ENCODE assay signal across 1 cellular context in the genomic region with DNA sequence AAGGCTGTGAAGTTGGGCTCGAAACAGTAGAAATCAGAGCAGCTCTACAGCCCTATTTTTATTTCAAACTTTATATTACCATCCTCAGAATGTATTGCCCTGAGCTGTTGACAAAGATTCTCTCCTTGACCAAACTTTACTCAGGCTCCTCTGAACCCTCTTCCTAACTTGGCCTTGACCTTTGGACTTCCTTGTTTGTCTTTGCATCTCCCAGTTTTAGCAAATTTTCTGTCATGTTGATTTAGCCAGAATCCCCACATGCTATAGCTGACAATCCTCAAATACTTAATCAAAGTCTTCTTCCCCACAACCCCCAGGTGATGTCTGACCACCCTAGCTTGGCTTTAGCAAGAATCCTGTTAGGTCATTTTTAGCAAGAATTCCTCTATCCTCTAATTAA.
TF ChIP-seq lines count a peak whose summit lies in the region.

No MANE protein-coding gene starts in this region.

TF ChIP-seq in HepG2, 621 proteins besides CTCF, POLR2A, EP300 and RAD21 (continued from another document and continues in another):
- TF ChIP-seq, protein P1, sequence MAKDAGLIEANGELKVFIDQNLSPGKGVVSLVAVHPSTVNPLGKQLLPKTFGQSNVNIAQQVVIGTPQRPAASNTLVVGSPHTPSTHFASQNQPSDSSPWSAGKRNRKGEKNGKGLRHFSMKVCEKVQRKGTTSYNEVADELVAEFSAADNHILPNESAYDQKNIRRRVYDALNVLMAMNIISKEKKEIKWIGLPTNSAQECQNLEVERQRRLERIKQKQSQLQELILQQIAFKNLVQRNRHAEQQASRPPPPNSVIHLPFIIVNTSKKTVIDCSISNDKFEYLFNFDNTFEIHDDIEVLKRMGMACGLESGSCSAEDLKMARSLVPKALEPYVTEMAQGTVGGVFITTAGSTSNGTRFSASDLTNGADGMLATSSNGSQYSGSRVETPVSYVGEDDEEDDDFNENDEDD (CRISPR knock-in tag; IDR thresholded peaks at IDR 0.05; ENCODE audit: borderline replicate concordance): no peak
- TF ChIP-seq ADNP (CRISPR knock-in tag; IDR thresholded peaks at IDR 0.05): no peak
- TF ChIP-seq, protein P2, sequence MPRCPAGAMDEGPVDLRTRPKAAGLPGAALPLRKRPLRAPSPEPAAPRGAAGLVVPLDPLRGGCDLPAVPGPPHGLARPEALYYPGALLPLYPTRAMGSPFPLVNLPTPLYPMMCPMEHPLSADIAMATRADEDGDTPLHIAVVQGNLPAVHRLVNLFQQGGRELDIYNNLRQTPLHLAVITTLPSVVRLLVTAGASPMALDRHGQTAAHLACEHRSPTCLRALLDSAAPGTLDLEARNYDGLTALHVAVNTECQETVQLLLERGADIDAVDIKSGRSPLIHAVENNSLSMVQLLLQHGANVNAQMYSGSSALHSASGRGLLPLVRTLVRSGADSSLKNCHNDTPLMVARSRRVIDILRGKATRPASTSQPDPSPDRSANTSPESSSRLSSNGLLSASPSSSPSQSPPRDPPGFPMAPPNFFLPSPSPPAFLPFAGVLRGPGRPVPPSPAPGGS (CRISPR knock-in tag; IDR thresholded peaks at IDR 0.05): no peak
- no peak for TF ChIP-seq MED8 (CRISPR knock-in tag; IDR thresholded peaks at IDR 0.05; ENCODE audit: insufficient replicate concordance)
- no peak for TF ChIP-seq KLF6 (CRISPR knock-in tag; IDR thresholded peaks at IDR 0.05)
- TF ChIP-seq, protein P3, sequence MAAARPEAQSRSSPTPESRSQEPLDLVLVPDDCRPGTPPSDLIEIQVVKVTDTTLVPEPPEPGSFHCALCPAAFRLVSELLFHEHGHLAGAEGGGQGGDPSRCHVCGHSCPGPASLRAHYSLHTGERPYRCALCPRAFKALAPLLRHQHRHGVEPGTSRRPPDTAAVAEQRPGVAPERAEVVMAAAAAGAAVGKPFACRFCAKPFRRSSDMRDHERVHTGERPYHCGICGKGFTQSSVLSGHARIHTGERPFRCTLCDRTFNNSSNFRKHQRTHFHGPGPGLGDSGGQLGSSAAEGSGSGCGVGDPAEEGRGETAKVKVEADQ (CRISPR knock-in tag; IDR thresholded peaks at IDR 0.05; ENCODE audit: borderline replicate concordance): no peak
- no peak for TF ChIP-seq ZNF747 (CRISPR knock-in tag; IDR thresholded peaks at IDR 0.05; ENCODE audit: borderline replicate concordance)
- TF ChIP-seq PAWR (CRISPR knock-in tag; IDR thresholded peaks at IDR 0.05; ENCODE audit: borderline replicate concordance): no peak
- TF ChIP-seq CHCHD3 (CRISPR knock-in tag; IDR thresholded peaks at IDR 0.05): no peak
- peak; percentile 66 for TF ChIP-seq HMG20A (CRISPR knock-in tag; IDR thresholded peaks at IDR 0.05; ENCODE audit: borderline replicate concordance)
- peak; percentile 38 for TF ChIP-seq ZMYM4 (CRISPR knock-in tag; IDR thresholded peaks at IDR 0.05)
- TF ChIP-seq MBNL3 (CRISPR knock-in tag; conservative IDR thresholded peaks at IDR 0.05): no peak
- TF ChIP-seq NR2F1 (CRISPR knock-in tag; IDR thresholded peaks at IDR 0.05): peak; percentile 55 to 58; a peak in 3 of 4 replicates
- no peak for TF ChIP-seq ATAD3A (CRISPR knock-in tag; IDR thresholded peaks at IDR 0.05)
- TF ChIP-seq, protein P4, sequence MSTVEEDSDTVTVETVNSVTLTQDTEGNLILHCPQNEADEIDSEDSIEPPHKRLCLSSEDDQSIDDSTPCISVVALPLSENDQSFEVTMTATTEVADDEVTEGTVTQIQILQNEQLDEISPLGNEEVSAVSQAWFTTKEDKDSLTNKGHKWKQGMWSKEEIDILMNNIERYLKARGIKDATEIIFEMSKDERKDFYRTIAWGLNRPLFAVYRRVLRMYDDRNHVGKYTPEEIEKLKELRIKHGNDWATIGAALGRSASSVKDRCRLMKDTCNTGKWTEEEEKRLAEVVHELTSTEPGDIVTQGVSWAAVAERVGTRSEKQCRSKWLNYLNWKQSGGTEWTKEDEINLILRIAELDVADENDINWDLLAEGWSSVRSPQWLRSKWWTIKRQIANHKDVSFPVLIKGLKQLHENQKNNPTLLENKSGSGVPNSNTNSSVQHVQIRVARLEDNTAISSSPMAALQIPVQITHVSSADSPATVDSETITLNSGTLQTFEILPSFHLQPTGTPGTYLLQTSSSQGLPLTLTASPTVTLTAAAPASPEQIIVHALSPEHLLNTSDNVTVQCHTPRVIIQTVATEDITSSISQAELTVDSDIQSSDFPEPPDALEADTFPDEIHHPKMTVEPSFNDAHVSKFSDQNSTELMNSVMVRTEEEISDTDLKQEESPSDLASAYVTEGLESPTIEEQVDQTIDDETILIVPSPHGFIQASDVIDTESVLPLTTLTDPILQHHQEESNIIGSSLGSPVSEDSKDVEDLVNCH (CRISPR knock-in tag; IDR thresholded peaks at IDR 0.05): no peak
- TF ChIP-seq NR2C2 (CRISPR knock-in tag; IDR thresholded peaks at IDR 0.05; ENCODE audit: borderline replicate concordance): peak; percentile 68
- no peak for TF ChIP-seq ELF4 (CRISPR knock-in tag; IDR thresholded peaks at IDR 0.05; ENCODE audit: borderline replicate concordance)
- no peak for TF ChIP-seq RFX3 (CRISPR knock-in tag; IDR thresholded peaks at IDR 0.05)
- no peak for TF ChIP-seq ZNF772 (CRISPR knock-in tag; IDR thresholded peaks at IDR 0.05)
- 0 out of 2 replicates have a peak, but pooled peaks have one; percentile 23 for TF ChIP-seq ZBTB7A (CRISPR knock-in tag; IDR thresholded peaks at IDR 0.05)
- TF ChIP-seq ZNF672 (CRISPR knock-in tag; IDR thresholded peaks at IDR 0.05): no peak
- TF ChIP-seq, protein P5, sequence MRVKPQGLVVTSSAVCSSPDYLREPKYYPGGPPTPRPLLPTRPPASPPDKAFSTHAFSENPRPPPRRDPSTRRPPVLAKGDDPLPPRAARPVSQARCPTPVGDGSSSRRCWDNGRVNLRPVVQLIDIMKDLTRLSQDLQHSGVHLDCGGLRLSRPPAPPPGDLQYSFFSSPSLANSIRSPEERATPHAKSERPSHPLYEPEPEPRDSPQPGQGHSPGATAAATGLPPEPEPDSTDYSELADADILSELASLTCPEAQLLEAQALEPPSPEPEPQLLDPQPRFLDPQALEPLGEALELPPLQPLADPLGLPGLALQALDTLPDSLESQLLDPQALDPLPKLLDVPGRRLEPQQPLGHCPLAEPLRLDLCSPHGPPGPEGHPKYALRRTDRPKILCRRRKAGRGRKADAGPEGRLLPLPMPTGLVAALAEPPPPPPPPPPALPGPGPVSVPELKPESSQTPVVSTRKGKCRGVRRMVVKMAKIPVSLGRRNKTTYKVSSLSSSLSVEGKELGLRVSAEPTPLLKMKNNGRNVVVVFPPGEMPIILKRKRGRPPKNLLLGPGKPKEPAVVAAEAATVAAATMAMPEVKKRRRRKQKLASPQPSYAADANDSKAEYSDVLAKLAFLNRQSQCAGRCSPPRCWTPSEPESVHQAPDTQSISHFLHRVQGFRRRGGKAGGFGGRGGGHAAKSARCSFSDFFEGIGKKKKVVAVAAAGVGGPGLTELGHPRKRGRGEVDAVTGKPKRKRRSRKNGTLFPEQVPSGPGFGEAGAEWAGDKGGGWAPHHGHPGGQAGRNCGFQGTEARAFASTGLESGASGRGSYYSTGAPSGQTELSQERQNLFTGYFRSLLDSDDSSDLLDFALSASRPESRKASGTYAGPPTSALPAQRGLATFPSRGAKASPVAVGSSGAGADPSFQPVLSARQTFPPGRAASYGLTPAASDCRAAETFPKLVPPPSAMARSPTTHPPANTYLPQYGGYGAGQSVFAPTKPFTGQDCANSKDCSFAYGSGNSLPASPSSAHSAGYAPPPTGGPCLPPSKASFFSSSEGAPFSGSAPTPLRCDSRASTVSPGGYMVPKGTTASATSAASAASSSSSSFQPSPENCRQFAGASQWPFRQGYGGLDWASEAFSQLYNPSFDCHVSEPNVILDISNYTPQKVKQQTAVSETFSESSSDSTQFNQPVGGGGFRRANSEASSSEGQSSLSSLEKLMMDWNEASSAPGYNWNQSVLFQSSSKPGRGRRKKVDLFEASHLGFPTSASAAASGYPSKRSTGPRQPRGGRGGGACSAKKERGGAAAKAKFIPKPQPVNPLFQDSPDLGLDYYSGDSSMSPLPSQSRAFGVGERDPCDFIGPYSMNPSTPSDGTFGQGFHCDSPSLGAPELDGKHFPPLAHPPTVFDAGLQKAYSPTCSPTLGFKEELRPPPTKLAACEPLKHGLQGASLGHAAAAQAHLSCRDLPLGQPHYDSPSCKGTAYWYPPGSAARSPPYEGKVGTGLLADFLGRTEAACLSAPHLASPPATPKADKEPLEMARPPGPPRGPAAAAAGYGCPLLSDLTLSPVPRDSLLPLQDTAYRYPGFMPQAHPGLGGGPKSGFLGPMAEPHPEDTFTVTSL (CRISPR knock-in tag; IDR thresholded peaks at IDR 0.05; ENCODE audit: borderline replicate concordance): peak; percentile 79; the same call in 1 of the 2 replicates
- TF ChIP-seq, protein P6, sequence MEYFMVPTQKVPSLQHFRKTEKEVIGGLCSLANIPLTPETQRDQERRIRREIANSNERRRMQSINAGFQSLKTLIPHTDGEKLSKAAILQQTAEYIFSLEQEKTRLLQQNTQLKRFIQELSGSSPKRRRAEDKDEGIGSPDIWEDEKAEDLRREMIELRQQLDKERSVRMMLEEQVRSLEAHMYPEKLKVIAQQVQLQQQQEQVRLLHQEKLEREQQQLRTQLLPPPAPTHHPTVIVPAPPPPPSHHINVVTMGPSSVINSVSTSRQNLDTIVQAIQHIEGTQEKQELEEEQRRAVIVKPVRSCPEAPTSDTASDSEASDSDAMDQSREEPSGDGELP (IDR thresholded peaks at IDR 0.05; ENCODE audit: borderline replicate concordance, low read depth): no peak
- TF ChIP-seq, protein P7, sequence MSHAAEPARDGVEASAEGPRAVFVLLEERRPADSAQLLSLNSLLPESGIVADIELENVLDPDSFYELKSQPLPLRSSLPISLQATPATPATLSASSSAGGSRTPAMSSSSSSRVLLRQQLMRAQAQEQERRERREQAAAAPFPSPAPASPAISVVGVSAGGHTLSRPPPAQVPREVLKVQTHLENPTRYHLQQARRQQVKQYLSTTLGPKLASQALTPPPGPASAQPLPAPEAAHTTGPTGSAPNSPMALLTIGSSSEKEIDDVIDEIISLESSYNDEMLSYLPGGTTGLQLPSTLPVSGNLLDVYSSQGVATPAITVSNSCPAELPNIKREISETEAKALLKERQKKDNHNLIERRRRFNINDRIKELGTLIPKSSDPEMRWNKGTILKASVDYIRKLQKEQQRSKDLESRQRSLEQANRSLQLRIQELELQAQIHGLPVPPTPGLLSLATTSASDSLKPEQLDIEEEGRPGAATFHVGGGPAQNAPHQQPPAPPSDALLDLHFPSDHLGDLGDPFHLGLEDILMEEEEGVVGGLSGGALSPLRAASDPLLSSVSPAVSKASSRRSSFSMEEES (CRISPR knock-in tag; IDR thresholded peaks at IDR 0.05): peak; percentile 14; the same call in 1 of the 2 replicates
- TF ChIP-seq MBD4 (IDR thresholded peaks at IDR 0.05; ENCODE audit: borderline replicate concordance, low read length): no peak
- TF ChIP-seq WIZ (CRISPR knock-in tag; IDR thresholded peaks at IDR 0.05): no peak
- peak; percentile 74 for TF ChIP-seq ZBTB7B (CRISPR knock-in tag; IDR thresholded peaks at IDR 0.05)
- TF ChIP-seq, protein P8, sequence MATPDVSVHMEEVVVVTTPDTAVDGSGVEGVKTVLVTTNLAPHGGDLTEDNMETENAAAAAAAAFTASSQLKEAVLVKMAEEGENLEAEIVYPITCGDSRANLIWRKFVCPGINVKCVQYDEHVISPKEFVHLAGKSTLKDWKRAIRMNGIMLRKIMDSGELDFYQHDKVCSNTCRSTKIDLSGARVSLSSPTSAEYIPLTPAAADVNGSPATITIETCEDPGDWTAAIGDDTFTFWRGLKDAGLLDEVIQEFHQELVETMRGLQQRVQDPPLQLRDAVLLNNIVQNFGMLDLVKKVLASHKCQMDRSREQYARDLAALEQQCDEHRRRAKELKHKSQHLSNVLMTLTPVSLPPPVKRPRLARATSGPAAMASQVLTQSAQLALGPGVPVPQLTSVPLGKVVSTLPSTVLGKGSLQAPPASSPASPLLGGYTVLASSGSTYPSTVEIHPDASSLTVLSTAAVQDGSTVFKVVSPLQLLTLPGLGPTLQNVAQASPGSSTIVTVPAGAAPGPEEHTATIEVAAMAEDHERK (CRISPR knock-in tag; IDR thresholded peaks at IDR 0.05; ENCODE audit: low read depth): no peak
- TF ChIP-seq JUND (CRISPR knock-in tag; IDR thresholded peaks at IDR 0.05): no peak
- TF ChIP-seq NFYB (CRISPR knock-in tag; IDR thresholded peaks at IDR 0.05): no peak
- no peak for TF ChIP-seq ZNF441 (CRISPR knock-in tag; IDR thresholded peaks at IDR 0.05; ENCODE audit: borderline replicate concordance)
- no peak for TF ChIP-seq FOXP1 (IDR thresholded peaks at IDR 0.05)
- TF ChIP-seq FOXP1 (CRISPR knock-in tag; IDR thresholded peaks at IDR 0.05): peak; percentile 70; the same call in 1 of the 2 replicates
- TF ChIP-seq, protein P9, sequence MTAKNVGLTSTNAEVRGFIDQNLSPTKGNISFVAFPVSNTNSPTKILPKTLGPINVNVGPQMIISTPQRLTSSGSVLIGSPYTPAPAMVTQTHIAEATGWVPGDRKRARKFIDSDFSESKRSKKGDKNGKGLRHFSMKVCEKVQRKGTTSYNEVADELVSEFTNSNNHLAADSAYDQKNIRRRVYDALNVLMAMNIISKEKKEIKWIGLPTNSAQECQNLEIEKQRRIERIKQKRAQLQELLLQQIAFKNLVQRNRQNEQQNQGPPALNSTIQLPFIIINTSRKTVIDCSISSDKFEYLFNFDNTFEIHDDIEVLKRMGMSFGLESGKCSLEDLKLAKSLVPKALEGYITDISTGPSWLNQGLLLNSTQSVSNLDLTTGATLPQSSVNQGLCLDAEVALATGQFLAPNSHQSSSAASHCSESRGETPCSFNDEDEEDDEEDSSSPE (CRISPR knock-in tag; IDR thresholded peaks at IDR 0.05): no peak
- no peak; the same call in 1 of the 2 replicates for TF ChIP-seq ZNF746 (CRISPR knock-in tag; IDR thresholded peaks at IDR 0.05)
- TF ChIP-seq THAP11 (CRISPR knock-in tag; IDR thresholded peaks at IDR 0.05): peak; percentile 57; the same call in 1 of the 2 replicates
- TF ChIP-seq ZNF263 (CRISPR knock-in tag; IDR thresholded peaks at IDR 0.05): no peak
- TF ChIP-seq LCORL (IDR thresholded peaks at IDR 0.05): no peak
- peak; percentile 62; the same call in 1 of the 2 replicates for TF ChIP-seq LCORL (CRISPR knock-in tag; IDR thresholded peaks at IDR 0.05)
- TF ChIP-seq, protein P10, sequence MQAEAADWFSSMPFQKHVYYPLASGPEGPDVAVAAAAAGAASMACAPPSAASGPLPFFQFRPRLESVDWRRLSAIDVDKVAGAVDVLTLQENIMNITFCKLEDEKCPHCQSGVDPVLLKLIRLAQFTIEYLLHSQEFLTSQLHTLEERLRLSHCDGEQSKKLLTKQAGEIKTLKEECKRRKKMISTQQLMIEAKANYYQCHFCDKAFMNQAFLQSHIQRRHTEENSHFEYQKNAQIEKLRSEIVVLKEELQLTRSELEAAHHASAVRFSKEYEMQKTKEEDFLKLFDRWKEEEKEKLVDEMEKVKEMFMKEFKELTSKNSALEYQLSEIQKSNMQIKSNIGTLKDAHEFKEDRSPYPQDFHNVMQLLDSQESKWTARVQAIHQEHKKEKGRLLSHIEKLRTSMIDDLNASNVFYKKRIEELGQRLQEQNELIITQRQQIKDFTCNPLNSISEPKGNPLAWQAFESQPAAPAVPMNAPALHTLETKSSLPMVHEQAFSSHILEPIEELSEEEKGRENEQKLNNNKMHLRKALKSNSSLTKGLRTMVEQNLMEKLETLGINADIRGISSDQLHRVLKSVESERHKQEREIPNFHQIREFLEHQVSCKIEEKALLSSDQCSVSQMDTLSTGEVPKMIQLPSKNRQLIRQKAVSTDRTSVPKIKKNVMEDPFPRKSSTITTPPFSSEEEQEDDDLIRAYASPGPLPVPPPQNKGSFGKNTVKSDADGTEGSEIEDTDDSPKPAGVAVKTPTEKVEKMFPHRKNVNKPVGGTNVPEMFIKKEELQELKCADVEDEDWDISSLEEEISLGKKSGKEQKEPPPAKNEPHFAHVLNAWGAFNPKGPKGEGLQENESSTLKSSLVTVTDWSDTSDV (CRISPR knock-in tag; IDR thresholded peaks at IDR 0.05): no peak
- no peak for TF ChIP-seq NCOA5 (CRISPR knock-in tag; IDR thresholded peaks at IDR 0.05)
